ENCODE assay signal across 8 cellular contexts in genomic region chr18:62596145-62597005, GRCh38.
DNase-seq lines count a peak whose midpoint lies in the region; ATAC-seq and FAIRE-seq lines count a peak whose summit lies in the region.
"Had no signal": no experiment of that assay in that cellular context is flagged by ENCODE, and none has a peak within 500 bp of the region (broad histone marks: within the 10 kb centered on the region; RNA-seq: fewer than 3 reads in every experiment).

No MANE protein-coding gene starts in this region.

- H3K27me3 ChIP-seq in adipocyte (replicated peaks; ENCODE audit: control insufficient read depth, insufficient read depth, low read length), result peaks cover 56% of the 10 kb centered on the region
- peaks cover 37% of the 10 kb centered on the region for H3K27me3 ChIP-seq in iPS-15b (ENCODE audit: control insufficient read depth, insufficient read depth, low read length)

- H3K27ac ChIP-seq in skin epidermis, result no peak overlapping the region

- FAIRE-seq in HTR-8/SVneo (lab: Jason Lieb, UNC), result no peak

- H3K9me3 ChIP-seq in adipocyte (ENCODE audit: control insufficient read depth, low read length) (peaks cover 12% of the 10 kb centered on the region), iPS-15b (ENCODE audit: control insufficient read depth, insufficient read depth, low read length) (no peaks in the 10 kb centered on the region)

- H3K9ac ChIP-seq in adipocyte (ENCODE audit: low read length) (no peak overlapping the region), iPS-15b (ENCODE audit: low read depth, low read length) (peak overlapping the region; percentile 28)

- H3K4me3 ChIP-seq in adipocyte (ENCODE audit: low read length) (peak overlapping the region; percentile 66), iPS-15b (ENCODE audit: low read depth, low read length) (peak overlapping the region; percentile 56), skin epidermis (peak overlapping the region in 6 of 7 experiments; percentile 6 to 36 (median 11))

- no peaks in the 10 kb centered on the region for H3K4me1 ChIP-seq in adipocyte (ENCODE audit: control insufficient read depth, insufficient read depth, low read length)
- H3K4me1 ChIP-seq in iPS-15b (ENCODE audit: control insufficient read depth, insufficient read depth, low read length), result no peaks in the 10 kb centered on the region

- no peak for ATAC-seq in GM18907 (IDR thresholded peaks at IDR 0.05; ENCODE audit: unreplicated experiment)
- no peak for ATAC-seq in HG03469 (IDR thresholded peaks at IDR 0.05; ENCODE audit: unreplicated experiment)

- DNase-seq in HTR-8/SVneo (ENCODE audit: insufficient read length, low spot score) (peak; percentile 10), adipocyte (ENCODE audit: low read depth) (peak; percentile 58), NCI-H2171 (lab: John Stamatoyannopoulos, UW) (no peak)
- DNase-seq: GOT3 had no signal

- H3K36me3 ChIP-seq in adipocyte (ENCODE audit: control insufficient read depth, insufficient read depth, low read length, severe bottlenecking), result no peaks in the 10 kb centered on the region
- no peaks in the 10 kb centered on the region for H3K36me3 ChIP-seq in iPS-15b (ENCODE audit: control insufficient read depth, insufficient read depth, low read length)

Comparison
In these comparisons a context has a peak if more than half of its experiments do, and no peak if none do; other contexts are left out.
1. H3K4me3 ChIP-seq: peak in every context shown above with its lines; median percentile 66 in adipocyte; 56 in iPS-15b; 11 in skin epidermis.